ENCODE assay signal across 13 cellular contexts in the genomic region with DNA sequence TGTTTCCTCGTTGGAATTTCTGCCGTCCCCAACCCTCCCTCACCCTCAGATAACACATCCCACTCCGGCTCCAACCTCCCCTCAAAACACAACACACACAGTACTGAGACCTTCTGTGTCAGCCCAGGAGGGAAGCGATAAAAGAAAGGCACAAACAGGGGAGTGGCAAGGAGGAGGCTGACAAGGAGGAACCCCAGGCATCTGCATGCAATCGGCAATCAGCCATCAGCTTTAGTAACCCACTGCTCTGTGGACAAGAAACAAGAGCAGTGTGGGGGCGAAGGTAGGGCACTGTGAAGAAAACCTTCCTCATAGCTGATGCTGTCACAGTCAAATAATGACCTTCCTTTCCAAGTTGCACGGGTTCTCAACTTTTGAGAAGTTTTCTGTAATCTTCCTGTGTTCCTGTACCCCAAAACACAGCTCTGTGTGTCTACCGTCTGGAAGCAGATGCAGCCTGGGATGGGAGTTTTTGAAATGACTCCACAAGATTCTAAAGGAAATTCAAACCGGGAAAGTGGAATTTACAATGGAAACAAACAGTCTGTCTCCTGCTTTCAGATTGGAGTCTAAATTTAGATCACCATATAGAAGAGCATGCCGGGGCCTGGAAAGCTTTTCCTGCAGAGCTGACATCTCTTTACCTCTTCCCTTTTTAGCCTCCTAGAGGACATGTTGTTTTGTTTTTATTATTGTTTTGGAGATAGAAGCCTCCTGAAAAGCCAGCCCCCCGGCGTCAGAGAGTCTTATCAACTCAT. TPM values are rescaled to one million over a fixed set of nuclear protein-coding genes. Genes with fewer than 3 reads are reported as not detected.
DNase-seq lines count a peak whose midpoint lies in the region; TF ChIP-seq lines count a peak whose summit lies in the region.
"Had no signal": no experiment of that assay in that cellular context is flagged by ENCODE, and none has a peak within 500 bp of the region (broad histone marks: within the 10 kb centered on the region; RNA-seq: fewer than 3 reads in every experiment).

No MANE protein-coding gene starts in this region.

- peak overlapping the region; percentile 36 for H3K9ac ChIP-seq in mucosa of stomach (ENCODE audit: low read length)

- H3K27ac Mint-ChIP-seq in Calu3 (ENCODE audit: unreplicated experiment): no peak overlapping the region

- BruUV-seq in Calu3 (replicated peaks; lab: Mats Ljungman, UMichigan): no TSS peak

- TF ChIP-seq POLR2A in esophagus muscularis mucosa (IDR thresholded peaks at IDR 0.05; ENCODE audit: low read depth) (no peak), uterus (IDR thresholded peaks at IDR 0.05) (no peak)

- CTCF ChIA-PET in Calu3 (lab: Charles Lee): no interaction called here

- TF ChIP-seq EP300 in esophagus muscularis mucosa (IDR thresholded peaks at IDR 0.05): no peak

- no peaks in the 10 kb centered on the region for H3K36me3 Mint-ChIP-seq in Calu3 (ENCODE audit: insufficient read depth, unreplicated experiment)
- H3K36me3 Mint-ChIP-seq: T-cell had no signal

- no peak overlapping the region for H3K4me3 Mint-ChIP-seq in Calu3 (ENCODE audit: low read depth, unreplicated experiment)
- H3K4me3 Mint-ChIP-seq: T-cell had no signal

- H3K27me3 ChIP-seq in esophagus muscularis mucosa (no peaks in the 10 kb centered on the region), mucosa of stomach (ENCODE audit: control insufficient read depth, insufficient read depth, low read length) (no peaks in the 10 kb centered on the region), uterus (no peaks in the 10 kb centered on the region)

- H3K4me1 ChIP-seq in esophagus muscularis mucosa (peaks cover 11 to 34% (median 25%) of the 10 kb centered on the region in 4 donors), mucosa of stomach (ENCODE audit: control insufficient read depth, insufficient read depth, low read length) (peaks cover 22% of the 10 kb centered on the region), uterus (peaks cover 0 to 9% of the 10 kb centered on the region in 2 donors)

- H3K27me3 Mint-ChIP-seq in Calu3 (ENCODE audit: unreplicated experiment): no peaks in the 10 kb centered on the region
- H3K27me3 Mint-ChIP-seq: T-cell had no signal

- intact Hi-C loops in esophagus muscularis mucosa (cut with DNase I) (no loop called here), uterus (cut with DNase I; ENCODE audit: low total_unique reads) (no loop called here), Calu3 (cut with micrococcal nuclease; ENCODE audit: unreplicated experiment) (no loop called here)

- H3K9me3 ChIP-seq in esophagus muscularis mucosa (no peaks in the 10 kb centered on the region), mucosa of stomach (ENCODE audit: control insufficient read depth, low read length) (no peaks in the 10 kb centered on the region), uterus (no peaks in the 10 kb centered on the region)

- H3K4me3 ChIP-seq in esophagus muscularis mucosa (no peak overlapping the region), mucosa of stomach (ENCODE audit: low read length) (no peak overlapping the region), uterus (no peak overlapping the region)

- WGBS in esophagus muscularis mucosa: 22% methylated on average over 12 of the region's 12 CpGs

- DNase-seq in SIG-M5 treated with dmso at 0.1 percent for 504 hours (lab: John Stamatoyannopoulos, UW; ENCODE audit: unreplicated experiment): peak; percentile 14
- DNase-seq in SIG-M5 (lab: John Stamatoyannopoulos, UW): no peak
- DNase-seq in esophagus muscularis mucosa (ENCODE audit: extremely low spot score): no peak
- DNase-seq in uterus: no peak
- DNase-seq in NCI-H2171 treated with DMSO at 0.1 percent for 48 hours (lab: John Stamatoyannopoulos, UW): no peak
- no peak for DNase-seq in Calu3
- DNase-seq in activated CD4-positive, alpha-beta T cell treated with anti-CD3 and anti-CD28 coated beads, Interleukin-2, amount 50 U/mL, for 4 hours: no peak
- DNase-seq: 8988T, DND-41, NCI-H1105 treated with DMSO at 0.1 percent for 48 hours, NCI-H748 treated with DMSO at 0.1 percent for 48 hours, T-cell had no signal

- H3K36me3 ChIP-seq in esophagus muscularis mucosa: no peaks in the 10 kb centered on the region
- no peaks in the 10 kb centered on the region for H3K36me3 ChIP-seq in mucosa of stomach (ENCODE audit: control insufficient read depth, insufficient read depth, low read length)
- H3K36me3 ChIP-seq in uterus: no peaks in the 10 kb centered on the region

- no peaks in the 10 kb centered on the region for H3K9me3 Mint-ChIP-seq in Calu3 (ENCODE audit: low read depth, unreplicated experiment)
- H3K9me3 Mint-ChIP-seq: T-cell had no signal

- TF ChIP-seq CTCF in esophagus muscularis mucosa (IDR thresholded peaks at IDR 0.05) (no peak), uterus (IDR thresholded peaks at IDR 0.05) (no peak), Calu3 (IDR thresholded peaks at IDR 0.05; ENCODE audit: unreplicated experiment) (no peak)

- H3K27ac ChIP-seq in esophagus muscularis mucosa (replicated peaks in 1 of 4) (peak overlapping the region in 3 of 4 donors; percentile 17 to 57 (median 56)), uterus (peak overlapping the region; percentile 71 to 81)

- H3K4me1 Mint-ChIP-seq in Calu3 (ENCODE audit: low read depth, unreplicated experiment): peaks cover 9% of the 10 kb centered on the region

RNA-seq across cellular contexts. Expression of a gene that starts 16.4 kb away (rescaled TPM):
- total RNA-seq in esophagus muscularis mucosa (10 to 100 TPM; 15.4 to 26.9 (median 24.8) TPM), uterus (10 to 100 TPM in 3 of 4 donors, 1 to 10 TPM in 1; 7.4 to 53.0 (median 29.5) TPM), Calu3 (2022) (15.7 and 15.9 TPM in 2 replicates)
